ENCODE assay signal across 8 cellular contexts in genomic region chr16:16025214-16025968, GRCh38.
DNase-seq lines count a peak whose midpoint lies in the region; ATAC-seq and TF ChIP-seq lines count a peak whose summit lies in the region.
"Had no signal": no experiment of that assay in that cellular context is flagged by ENCODE, and none has a peak within 500 bp of the region (broad histone marks: within the 10 kb centered on the region; RNA-seq: fewer than 3 reads in every experiment).

No MANE protein-coding gene starts in this region.

- in situ Hi-C loops in astrocyte of the cerebellum (cut with HindIII; ENCODE audit: low sequenced_read_pairs), result no loop called here

- peak overlapping the region; percentile 37 for H3K27ac Mint-ChIP-seq in progenitor cell of endocrine pancreas

- peaks cover 30% of the 10 kb centered on the region for H3K4me1 Mint-ChIP-seq in progenitor cell of endocrine pancreas (ENCODE audit: low read depth)

- DNase-seq in astrocyte of the cerebellum (ENCODE audit: low read depth), result peak; percentile 95
- no peak for DNase-seq in progenitor cell of endocrine pancreas (ENCODE audit: low spot score, unreplicated experiment)
- DNase-seq in SW 1271 (lab: John Stamatoyannopoulos, UW), result no peak
- DNase-seq in DMS79 treated with DMSO at 0.1 percent for 48 hours (lab: John Stamatoyannopoulos, UW), result no peak

- ATAC-seq in GM21447 (IDR thresholded peaks at IDR 0.05; ENCODE audit: unreplicated experiment), result peak; percentile 47
- ATAC-seq in SK-N-SH treated with all-trans-retinoic acid at 6 μM for 48 hours, result peak; percentile 12; the same call in 2 of the 3 replicates
- ATAC-seq in GM19452 (IDR thresholded peaks at IDR 0.05; ENCODE audit: unreplicated experiment), result no peak

- no peaks in the 10 kb centered on the region for H3K9me3 Mint-ChIP-seq in progenitor cell of endocrine pancreas (ENCODE audit: low read depth)

- no peaks in the 10 kb centered on the region for H3K27me3 Mint-ChIP-seq in progenitor cell of endocrine pancreas

- H3K36me3 Mint-ChIP-seq in progenitor cell of endocrine pancreas (ENCODE audit: insufficient read depth), result peaks cover 3% of the 10 kb centered on the region

- no peak overlapping the region for H3K4me3 ChIP-seq in astrocyte of the cerebellum (ENCODE audit: low read depth, low read length)
- H3K4me3 ChIP-seq: tibial nerve had no signal

- no peak for TF ChIP-seq CTCF in astrocyte of the cerebellum (IDR thresholded peaks at IDR 0.05; ENCODE audit: low read depth, low read length, missing control alignments)
- TF ChIP-seq CTCF in progenitor cell of endocrine pancreas (IDR thresholded peaks at IDR 0.05; ENCODE audit: unreplicated experiment), result no peak

- no peak overlapping the region for H3K4me3 Mint-ChIP-seq in progenitor cell of endocrine pancreas (ENCODE audit: low read depth)

TF ChIP-seq in SK-N-SH treated with all-trans-retinoic acid at 6 μM for 48 hours, 23 proteins besides CTCF, POLR2A, EP300 and RAD21:
- no peak for TF ChIP-seq CREB5 (CRISPR knock-in tag; IDR thresholded peaks at IDR 0.05; ENCODE audit: low read depth)
- no peak for TF ChIP-seq ARNTL (CRISPR knock-in tag; IDR thresholded peaks at IDR 0.05; ENCODE audit: borderline replicate concordance, low read depth)
- TF ChIP-seq BACH2 (CRISPR knock-in tag; IDR thresholded peaks at IDR 0.05; ENCODE audit: borderline replicate concordance), result no peak
- TF ChIP-seq ZFP30 (CRISPR knock-in tag; IDR thresholded peaks at IDR 0.05), result no peak
- no peak for TF ChIP-seq TOX (CRISPR knock-in tag; IDR thresholded peaks at IDR 0.05; ENCODE audit: borderline replicate concordance)
- TF ChIP-seq CSRNP3 (CRISPR knock-in tag; IDR thresholded peaks at IDR 0.05), result no peak
- TF ChIP-seq RARB (CRISPR knock-in tag; IDR thresholded peaks at IDR 0.05), result no peak
- TF ChIP-seq SNAI2 (CRISPR knock-in tag; IDR thresholded peaks at IDR 0.05), result no peak
